8 cellular contexts compared by ENCODE assay signal in the genomic region with DNA sequence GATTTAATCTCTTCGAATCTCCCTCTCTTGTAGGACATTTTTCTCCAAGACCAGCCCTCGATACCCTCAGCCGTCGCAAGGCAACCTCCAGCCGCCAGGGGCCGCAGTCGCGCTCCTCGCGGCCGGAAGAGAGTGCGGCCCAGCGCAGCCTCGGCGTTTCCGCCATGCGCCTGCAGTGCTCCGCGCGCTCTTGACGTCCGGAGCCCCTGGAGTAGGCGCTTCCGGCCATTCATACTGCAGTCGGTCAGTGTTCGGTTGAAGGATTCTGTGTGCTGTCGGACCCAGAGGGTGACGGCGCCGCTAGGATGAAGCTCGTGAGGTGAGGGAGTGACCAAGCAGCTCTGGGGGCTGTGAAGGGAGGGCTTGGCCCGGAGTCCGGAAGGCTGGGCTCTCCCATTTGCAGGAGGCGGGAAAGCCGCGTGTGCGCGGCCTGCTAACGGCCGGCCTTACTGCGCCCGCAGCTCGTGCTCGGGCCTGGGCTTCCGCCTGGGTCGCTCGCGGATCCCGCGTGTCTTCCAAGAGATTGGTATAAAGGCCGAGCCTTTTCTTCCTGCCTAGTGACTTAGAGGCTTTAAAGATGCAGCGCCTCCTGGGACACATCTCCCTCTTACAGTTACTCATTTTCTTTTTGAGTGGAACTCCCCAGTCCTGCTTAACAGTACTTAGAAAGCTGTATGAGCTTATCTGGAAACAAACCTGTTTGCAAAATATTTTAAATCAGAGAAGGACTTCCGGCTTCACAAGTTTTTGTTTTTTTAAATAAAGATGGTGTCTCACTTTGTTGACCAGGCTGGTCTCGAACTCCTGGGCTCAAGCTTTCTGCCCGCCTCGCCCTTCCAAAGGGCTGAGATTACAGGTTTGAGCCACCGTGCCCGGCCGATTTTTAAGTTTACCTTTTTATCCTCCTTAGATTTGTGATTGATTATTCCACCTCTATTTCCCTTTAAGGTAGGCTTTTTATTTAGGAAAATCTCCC. TPM values are rescaled to one million over a fixed set of nuclear protein-coding genes. Genes with fewer than 3 reads are reported as not detected.
A peak's percentile ranks its signal among the peaks of the same experiment; 100 is the strongest.
DNase-seq lines count a peak whose midpoint lies in the region; TF ChIP-seq lines count a peak whose summit lies in the region.

A gene (plus strand): TSS at position 190 of the 976 bp plus-strand sequence. CDS start 116 bp downstream, at position 306.

- no peaks in the 10 kb centered on the region for H3K27me3 ChIP-seq in HAP-1 (ENCODE audit: low read depth)
- no peaks in the 10 kb centered on the region for H3K27me3 ChIP-seq in MG63
- H3K27me3 ChIP-seq in stomach smooth muscle (ENCODE audit: control insufficient read depth in 1 of 2, insufficient read depth in 2 of 2, low read length in 2 of 2), result no peaks in the 10 kb centered on the region

- peaks cover 38% of the 10 kb centered on the region for H3K36me3 ChIP-seq in HAP-1 (replicated peaks)
- peaks cover 43% of the 10 kb centered on the region for H3K36me3 ChIP-seq in MG63
- H3K36me3 ChIP-seq in stomach smooth muscle (ENCODE audit: control insufficient read depth in 2 of 2, insufficient read depth in 2 of 2, low read length in 2 of 2), result peaks cover 0 to under 1% of the 10 kb centered on the region in 2 donors

- no peaks in the 10 kb centered on the region for H3K27me3 Mint-ChIP-seq in neural crest cell (ENCODE audit: low read depth)

- H3K9ac ChIP-seq in stomach smooth muscle (ENCODE audit: low read length in 2 of 2), result peak within 1 kb of the TSS; percentile 85 to 87

- H3K4me1 Mint-ChIP-seq in neural crest cell, result peaks cover 35% of the 10 kb centered on the region

- DNase-seq in GF-D8 (lab: John Stamatoyannopoulos, UW) (peak; percentile 81), HAP-1 (ENCODE audit: low spot score in 2 of 2) (peak; percentile 85 to 92), MG63 (peak; percentile 89), SHP77 treated with DMSO at 0.1 percent for 48 hours (lab: John Stamatoyannopoulos, UW) (peak; percentile 76), activated gamma-delta T cell (lab: John Stamatoyannopoulos, UW) (peak; percentile 76), fibroblast of villous mesenchyme (ENCODE audit: low read depth) (peak; percentile 92), neural crest cell (ENCODE audit: low read depth, low spot score) (peak; percentile 94)

- in situ Hi-C loops in HAP-1 (cut with MboI; ENCODE audit: low sequenced_read_pairs), result loop anchor here (25.0 kb wide), 2 partner anchors 100 to 350 kb away; no protein-coding TSS in a partner anchor

- H3K27ac ChIP-seq in stomach smooth muscle (ENCODE audit: low read length), result peak within 1 kb of the TSS; percentile 67

- peaks cover 20% of the 10 kb centered on the region for H3K36me3 Mint-ChIP-seq in neural crest cell (ENCODE audit: low read depth)

- H3K4me3 ChIP-seq in HAP-1 (peak within 1 kb of the TSS; percentile 93), MG63 (peak within 1 kb of the TSS; percentile 71), fibroblast of villous mesenchyme (ENCODE audit: low read depth, low read length) (peak within 1 kb of the TSS; percentile 81), stomach smooth muscle (ENCODE audit: low read length in 2 of 2) (peak within 1 kb of the TSS; percentile 81 to 88)

- H3K9me3 ChIP-seq in HAP-1 (peaks cover 2% of the 10 kb centered on the region; the same call in 1 of the 2 replicates), MG63 (no peaks in the 10 kb centered on the region), stomach smooth muscle (ENCODE audit: control insufficient read depth in 2 of 2, low read length in 2 of 2) (no peaks in the 10 kb centered on the region)

- peak; percentile 95 for TF ChIP-seq CTCF in fibroblast of villous mesenchyme (IDR thresholded peaks at IDR 0.05; ENCODE audit: insufficient read depth, low read depth, low read length)
- TF ChIP-seq CTCF in neural crest cell (conservative IDR thresholded peaks at IDR 0.05), result peak; percentile 95

- H3K9me3 Mint-ChIP-seq in neural crest cell, result peaks cover 6% of the 10 kb centered on the region

- H3K4me1 ChIP-seq in HAP-1 (peaks cover 10% of the 10 kb centered on the region), stomach smooth muscle (ENCODE audit: control insufficient read depth, insufficient read depth, low read length) (peaks cover 10% of the 10 kb centered on the region)

- H3K27ac Mint-ChIP-seq in neural crest cell (ENCODE audit: unreplicated experiment), result peak within 1 kb of the TSS; percentile 100

- peak within 1 kb of the TSS; percentile 96 for H3K4me3 Mint-ChIP-seq in neural crest cell

RNA-seq across cellular contexts. Expression of the gene that starts here (rescaled TPM):
- 9.6 and 10.1 TPM in 2 replicates for total RNA-seq in MG63 (2014; rRNA removed; shearing (Covaris generic); ENCODE audit: low replicate concordance)
- total RNA-seq in fibroblast of villous mesenchyme (9.7 and 11.7 TPM in 2 replicates), neural crest cell (156 and 167 TPM in 2 replicates)

Comparison
In these comparisons a context has a peak if more than half of its experiments do, and no peak if none do; other contexts are left out.
1. Peak in every context shown above with its lines: DNase-seq, H3K4me3 ChIP-seq and H3K27ac ChIP-seq.
2. RNA of the gene that starts here (total RNA-seq): 156 to 167 TPM in neural crest cell; 9.7 to 11.7 TPM in fibroblast of villous mesenchyme and 9.6 to 10.1 TPM in MG63; every median in the first group is over 10 times any median in the second.